In the genomic region with DNA sequence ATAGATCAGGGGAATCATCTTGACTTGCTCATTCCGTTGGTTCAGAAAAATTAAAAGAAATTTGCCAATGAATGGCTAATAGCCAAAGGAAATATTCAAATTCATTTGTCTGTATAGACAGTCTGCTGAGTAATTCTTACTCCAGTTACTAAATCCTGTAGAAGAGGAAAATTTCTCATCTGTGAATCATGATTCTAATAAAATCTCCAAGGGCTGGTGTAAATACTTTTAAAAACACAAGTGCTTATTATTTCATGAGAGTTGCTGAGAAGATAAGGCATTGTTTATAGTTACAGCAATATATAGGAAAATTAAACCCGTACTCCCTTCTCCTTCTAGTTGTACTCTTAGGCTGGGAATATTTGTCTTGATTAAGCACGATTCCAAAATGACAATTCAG, we compare ENCODE assay signal across 16 cellular contexts. TPM values are rescaled to one million over a fixed set of nuclear protein-coding genes. Genes with fewer than 3 reads are reported as not detected.
DNase-seq lines count a peak whose midpoint lies in the region; ATAC-seq, FAIRE-seq and TF ChIP-seq lines count a peak whose summit lies in the region.
"Had no signal": no experiment of that assay in that cellular context is flagged by ENCODE, and none has a peak within 500 bp of the region (broad histone marks: within the 10 kb centered on the region; RNA-seq: fewer than 3 reads in every experiment).

No MANE protein-coding gene starts in this region.

- H3K4me3 ChIP-seq in AG04449 (ENCODE audit: low read depth, low read length) (no peak overlapping the region), bronchial epithelial cell (ENCODE audit: low read depth, low read length) (no peak overlapping the region), upper lobe of right lung (no peak overlapping the region)
- H3K4me3 ChIP-seq: BLaER1, esophagus muscularis mucosa had no signal

- no peak overlapping the region for H3K27ac ChIP-seq in upper lobe of right lung
- H3K27ac ChIP-seq: BLaER1, esophagus muscularis mucosa, VCaP had no signal

- intact Hi-C loops in upper lobe of right lung (cut with DNase I): no loop called here

- H3K36me3 Mint-ChIP-seq in activated naive CD4-positive, alpha-beta T cell treated with anti-CD3 and anti-CD28 coated beads, Interleukin-2, amount 10 ng/mL, durations not matched to agents 7 days and 5 days: no peaks in the 10 kb centered on the region
- H3K36me3 Mint-ChIP-seq: natural killer cell treated with Interleukin-12 subunit alpha and Interleukin-12 subunit beta and Interleukin-15 and Interleukin-18, amount 100 ng/mL, for 72 hours had no signal

- TF ChIP-seq CTCF in AG04449 (IDR thresholded peaks at IDR 0.05; ENCODE audit: insufficient read depth, low read length, missing control alignments) (no peak), bronchial epithelial cell (IDR thresholded peaks at IDR 0.05; ENCODE audit: insufficient read depth, low read length, severe bottlenecking) (no peak), upper lobe of right lung (IDR thresholded peaks at IDR 0.05) (no peak)

- H3K27me3 Mint-ChIP-seq in activated naive CD4-positive, alpha-beta T cell treated with anti-CD3 and anti-CD28 coated beads, Interleukin-2, amount 10 ng/mL, durations not matched to agents 7 days and 5 days: no peaks in the 10 kb centered on the region

- H3K4me3 Mint-ChIP-seq in activated naive CD4-positive, alpha-beta T cell treated with anti-CD3 and anti-CD28 coated beads, Interleukin-2, amount 10 ng/mL, durations not matched to agents 7 days and 5 days: no peak overlapping the region
- H3K4me3 Mint-ChIP-seq: natural killer cell treated with Interleukin-12 subunit alpha and Interleukin-12 subunit beta and Interleukin-15 and Interleukin-18, amount 100 ng/mL, for 72 hours had no signal

- H3K4me1 Mint-ChIP-seq in activated naive CD4-positive, alpha-beta T cell treated with anti-CD3 and anti-CD28 coated beads, Interleukin-2, amount 10 ng/mL, durations not matched to agents 7 days and 5 days: no peaks in the 10 kb centered on the region

- H3K36me3 ChIP-seq in bronchial epithelial cell (ENCODE audit: control insufficient read depth, insufficient read depth, low read length) (no peaks in the 10 kb centered on the region), upper lobe of right lung (no peaks in the 10 kb centered on the region)
- H3K36me3 ChIP-seq: BLaER1, esophagus muscularis mucosa had no signal

- H3K27ac Mint-ChIP-seq in activated naive CD4-positive, alpha-beta T cell treated with anti-CD3 and anti-CD28 coated beads, Interleukin-2, amount 10 ng/mL, durations not matched to agents 7 days and 5 days: no peak overlapping the region
- H3K27ac Mint-ChIP-seq: natural killer cell treated with Interleukin-12 subunit alpha and Interleukin-12 subunit beta and Interleukin-15 and Interleukin-18, amount 100 ng/mL, for 72 hours had no signal

- POLR2A ChIA-PET in AG04449 (lab: Yijun Ruan, JAX): no interaction called here

- CTCF ChIA-PET in AG04449 (lab: Yijun Ruan, JAX): no interaction called here
- CTCF ChIA-PET in activated naive CD4-positive, alpha-beta T cell treated with anti-CD3 and anti-CD28 coated beads, Interleukin-2, amount 10 ng/mL, durations not matched to agents 7 days and 5 days (lab: Charles Lee): no interaction called here

- ATAC-seq in upper lobe of right lung (no peak), GM19455 (IDR thresholded peaks at IDR 0.05; ENCODE audit: unreplicated experiment) (no peak)
- ATAC-seq: natural killer cell treated with Interleukin-12 subunit alpha and Interleukin-12 subunit beta and Interleukin-15 and Interleukin-18, amount 100 ng/mL, for 72 hours had no signal

- FAIRE-seq in bronchial epithelial cell (lab: Jason Lieb, UNC): no peak

- H3K9me3 ChIP-seq in upper lobe of right lung: no peaks in the 10 kb centered on the region

- DNase-seq in AG04449 (ENCODE audit: low read depth, low spot score) (peak; percentile 77), HT1080 (ENCODE audit: low read depth) (peak; percentile 72), bronchial epithelial cell (ENCODE audit: low read depth) (peak; percentile 93), kidney glomerular epithelial cell (lab: John Stamatoyannopoulos, UW) (peak; percentile 42), upper lobe of right lung (no peak), NCI-H345 treated with DMSO at 0.1 percent for 48 hours (lab: John Stamatoyannopoulos, UW; ENCODE audit: unreplicated experiment) (no peak)
- DNase-seq in activated naive CD4-positive, alpha-beta T cell treated with anti-CD3 and anti-CD28 coated beads, Interleukin-2, amount 10 ng/mL, durations not matched to agents 7 days and 5 days: no peak
- DNase-seq: islet precursor cell, NCI-H1048, NCI-H510A had no signal

- no peaks in the 10 kb centered on the region for H3K9me3 Mint-ChIP-seq in activated naive CD4-positive, alpha-beta T cell treated with anti-CD3 and anti-CD28 coated beads, Interleukin-2, amount 10 ng/mL, durations not matched to agents 7 days and 5 days
- H3K9me3 Mint-ChIP-seq: natural killer cell treated with Interleukin-12 subunit alpha and Interleukin-12 subunit beta and Interleukin-15 and Interleukin-18, amount 100 ng/mL, for 72 hours had no signal

- H3K27me3 ChIP-seq in bronchial epithelial cell (ENCODE audit: control insufficient read depth, insufficient read depth, low read length) (no peaks in the 10 kb centered on the region), upper lobe of right lung (no peaks in the 10 kb centered on the region)
- H3K27me3 ChIP-seq: BLaER1 had no signal

- no peaks in the 10 kb centered on the region for H3K4me1 ChIP-seq in upper lobe of right lung
- H3K4me1 ChIP-seq: BLaER1, esophagus muscularis mucosa had no signal

RNA-seq across cellular contexts. Expression of a gene that starts 53.0 kb away (rescaled TPM):
- total RNA-seq in HT1080 (2014; rRNA removed; shearing (Covaris generic)): not detected in 2 replicates
- not detected in 2 replicates for polyA plus RNA-seq in HT1080 (2015; cell fraction: cytosol; rRNA removed)
- not detected in 2 replicates for polyA plus RNA-seq in HT1080 (2015; cell fraction: nucleus; rRNA removed)
- total RNA-seq in bronchial epithelial cell (under 0.01 TPM in 1 of 2 replicates, not detected in the other), upper lobe of right lung (12.9 TPM)
- total RNA-seq: G401; natural killer cell treated with Interleukin-12 subunit alpha and Interleukin-12 subunit beta and Interleukin-15 and Interleukin-18, amount 100 ng/mL, for 72 hours had no signal

Comparison
In these comparisons a context has a peak if more than half of its experiments do, and no peak if none do; other contexts are left out.
1. DNase-seq: peak in AG04449 (single experiment), HT1080 (single experiment), bronchial epithelial cell (single experiment) and kidney glomerular epithelial cell (single experiment); none in upper lobe of right lung (single experiment), NCI-H345 treated with DMSO at 0.1 percent for 48 hours (single experiment) and activated naive CD4-positive, alpha-beta T cell treated with anti-CD3 and anti-CD28 coated beads, Interleukin-2, amount 10 ng/mL, durations not matched to agents 7 days and 5 days (single experiment).
2. RNA of a gene that starts 53.0 kb away (total RNA-seq): 12.9 TPM in upper lobe of right lung (single experiment); not detected in HT1080 and under 0.01 TPM in bronchial epithelial cell; every median in the first group is over 10 times any median in the second.